ENCODE assay signal across 10 cellular contexts in genomic region chr2:138030459-138030858, GRCh38.
DNase-seq lines count a peak whose midpoint lies in the region; ATAC-seq, FAIRE-seq and TF ChIP-seq lines count a peak whose summit lies in the region.
"Had no signal": no experiment of that assay in that cellular context is flagged by ENCODE, and none has a peak within 500 bp of the region (broad histone marks: within the 10 kb centered on the region; RNA-seq: fewer than 3 reads in every experiment).

No MANE protein-coding gene starts in this region.

- WGBS in endodermal cell (ENCODE audit: insufficient coverage in 1 of 2, insufficient read length in 1 of 2), 2 experiments: 88 to 92% methylated on average over 2 to 3 of the region's 3 CpGs

- no peak overlapping the region for H2AFZ ChIP-seq in keratinocyte (ENCODE audit: control insufficient read depth, low read length)

- dilution Hi-C loops in keratinocyte (cut with MboI; ENCODE audit: extremely low pct_ligation_motif_present, low sequenced_read_pairs): no loop called here

- H3K27ac Mint-ChIP-seq in CD14-positive monocyte (no peak overlapping the region), endodermal cell (no peak overlapping the region)
- no peak overlapping the region for H3K27ac Mint-ChIP-seq in activated T-helper 1 cell treated with anti-CD3 and anti-CD28 coated beads, Interleukin-12 subunit alpha, Interleukin-12 subunit beta, Interleukin-2, Interleukin-4 antibody, amounts not matched to agents 30 ng/mL and 10 ng/mL and 1 ng/mL, durations not matched to agents 14 hours and 24 hours and 36 hours
- H3K27ac Mint-ChIP-seq: type B pancreatic cell had no signal

- FAIRE-seq in keratinocyte (lab: Jason Lieb, UNC): peak; percentile 83

- no peak overlapping the region for H3K4me2 ChIP-seq in keratinocyte (ENCODE audit: control insufficient read depth, extremely low read depth, insufficient read depth, low read depth, low read length)

- H3K9me1 ChIP-seq in keratinocyte (ENCODE audit: control insufficient read depth, extremely low read depth, insufficient read depth, low read length): no peaks in the 10 kb centered on the region

- H3K27ac ChIP-seq in keratinocyte (ENCODE audit: control insufficient read depth, insufficient read depth, low read length) (no peak overlapping the region), endodermal cell (ENCODE audit: low read depth, low read length) (no peak overlapping the region)

- H3K27me3 Mint-ChIP-seq in CD14-positive monocyte (ENCODE audit: low read depth in 3 of 3) (no peaks in the 10 kb centered on the region), endodermal cell (ENCODE audit: insufficient read depth) (no peaks in the 10 kb centered on the region)
- H3K27me3 Mint-ChIP-seq in activated T-helper 1 cell treated with anti-CD3 and anti-CD28 coated beads, Interleukin-12 subunit alpha, Interleukin-12 subunit beta, Interleukin-2, Interleukin-4 antibody, amounts not matched to agents 30 ng/mL and 10 ng/mL and 1 ng/mL, durations not matched to agents 14 hours and 24 hours and 36 hours (ENCODE audit: insufficient read depth): no peaks in the 10 kb centered on the region
- H3K27me3 Mint-ChIP-seq: type B pancreatic cell had no signal

- H3K79me2 ChIP-seq in keratinocyte (ENCODE audit: control insufficient read depth, insufficient read depth, low read length): no peaks in the 10 kb centered on the region

- H3K4me1 Mint-ChIP-seq in CD14-positive monocyte (peaks cover 5% of the 10 kb centered on the region), endodermal cell (peaks cover 13% of the 10 kb centered on the region)
- H3K4me1 Mint-ChIP-seq in activated T-helper 1 cell treated with anti-CD3 and anti-CD28 coated beads, Interleukin-12 subunit alpha, Interleukin-12 subunit beta, Interleukin-2, Interleukin-4 antibody, amounts not matched to agents 30 ng/mL and 10 ng/mL and 1 ng/mL, durations not matched to agents 14 hours and 24 hours and 36 hours (ENCODE audit: low read depth): no peaks in the 10 kb centered on the region

- intact Hi-C loops in CD14-positive monocyte (cut with micrococcal nuclease): loop anchor here in 1 of 2 donors (10.0 kb wide), 1 partner anchor 86 kb away; no protein-coding TSS in a partner anchor
- intact Hi-C loops in activated T-helper 1 cell treated with anti-CD3 and anti-CD28 coated beads, Interleukin-12 subunit alpha, Interleukin-12 subunit beta, Interleukin-2, Interleukin-4 antibody, amounts not matched to agents 30 ng/mL and 10 ng/mL and 1 ng/mL, durations not matched to agents 14 hours and 24 hours and 36 hours (cut with micrococcal nuclease): no loop called here

- DNase-seq in HCEC 1CT: peak; percentile 18
- DNase-seq in keratinocyte (ENCODE audit: low read depth, low spot score): peak; percentile 30
- DNase-seq in CD14-positive monocyte (ENCODE audit: low spot score): no peak
- no peak for DNase-seq in activated T-helper 1 cell treated with anti-CD3 and anti-CD28 coated beads, Interleukin-12 subunit alpha, Interleukin-12 subunit beta, Interleukin-2, Interleukin-4 antibody, amounts not matched to agents 30 ng/mL and 10 ng/mL and 1 ng/mL, durations not matched to agents 14 hours and 24 hours and 36 hours (ENCODE audit: low spot score)
- DNase-seq in endodermal cell: no peak
- DNase-seq: T-helper 9 cell had no signal

- H3K4me3 ChIP-seq in keratinocyte (ENCODE audit: control insufficient read depth in 2 of 3, extremely low read depth in 1 of 3, insufficient read depth in 2 of 3, low read depth in 1 of 3, low read length in 3 of 3) (no peak overlapping the region), endodermal cell (ENCODE audit: low read length) (no peak overlapping the region)

- H3K36me3 ChIP-seq in keratinocyte (ENCODE audit: control insufficient read depth in 2 of 2, extremely low read depth in 1 of 2, insufficient read depth in 2 of 2, low read length in 2 of 2): no peaks in the 10 kb centered on the region
- no peaks in the 10 kb centered on the region for H3K36me3 ChIP-seq in endodermal cell (ENCODE audit: control insufficient read depth, insufficient read depth, low read length)

- ATAC-seq in GM18519 (IDR thresholded peaks at IDR 0.05; ENCODE audit: low FRiP score, unreplicated experiment) (peak; percentile 84), HG03558 (IDR thresholded peaks at IDR 0.05; ENCODE audit: extremely low read depth, unreplicated experiment) (peak; percentile 44), SK-N-SH treated with all-trans-retinoic acid at 6 μM for 48 hours (no peak)

- H4K20me1 ChIP-seq in keratinocyte (ENCODE audit: control insufficient read depth, extremely low read depth, insufficient read depth, low read length): no peaks in the 10 kb centered on the region

- no peak overlapping the region for H3K9ac ChIP-seq in keratinocyte (ENCODE audit: control insufficient read depth, extremely low read depth, insufficient read depth, low read length)
- no peak overlapping the region for H3K9ac ChIP-seq in endodermal cell (ENCODE audit: extremely low read depth, low read length, poor library complexity, severe bottlenecking)

- H3K27me3 ChIP-seq in keratinocyte (ENCODE audit: control insufficient read depth, extremely low read depth, insufficient read depth, low read length) (no peaks in the 10 kb centered on the region), endodermal cell (ENCODE audit: control insufficient read depth, insufficient read depth, low read length, poor library complexity, severe bottlenecking) (no peaks in the 10 kb centered on the region)

- TF ChIP-seq CTCF in keratinocyte (optimal IDR thresholded peaks at IDR 0.05 in 1 of 3, IDR thresholded peaks at IDR 0.05 in 1 of 3, conservative IDR thresholded peaks at IDR 0.05 in 1 of 3; ENCODE audit: extremely low read depth in 1 of 3, insufficient read depth in 2 of 3, low read length in 3 of 3) (no peak), CD14-positive monocyte (IDR thresholded peaks at IDR 0.05) (no peak), endodermal cell (conservative IDR thresholded peaks at IDR 0.05) (no peak)

- peaks cover 6% of the 10 kb centered on the region for H3K4me1 ChIP-seq in keratinocyte (ENCODE audit: control insufficient read depth, extremely low read depth, insufficient read depth, low read length)
- H3K4me1 ChIP-seq in endodermal cell (ENCODE audit: control insufficient read depth, insufficient read depth, low read length): no peaks in the 10 kb centered on the region

- H3K36me3 Mint-ChIP-seq in CD14-positive monocyte: no peaks in the 10 kb centered on the region
- H3K36me3 Mint-ChIP-seq in activated T-helper 1 cell treated with anti-CD3 and anti-CD28 coated beads, Interleukin-12 subunit alpha, Interleukin-12 subunit beta, Interleukin-2, Interleukin-4 antibody, amounts not matched to agents 30 ng/mL and 10 ng/mL and 1 ng/mL, durations not matched to agents 14 hours and 24 hours and 36 hours (ENCODE audit: low read depth): no peaks in the 10 kb centered on the region
- no peaks in the 10 kb centered on the region for H3K36me3 Mint-ChIP-seq in endodermal cell (ENCODE audit: low read depth)
- H3K36me3 Mint-ChIP-seq: type B pancreatic cell had no signal

- no peaks in the 10 kb centered on the region for H3K9me3 Mint-ChIP-seq in CD14-positive monocyte
- H3K9me3 Mint-ChIP-seq in activated T-helper 1 cell treated with anti-CD3 and anti-CD28 coated beads, Interleukin-12 subunit alpha, Interleukin-12 subunit beta, Interleukin-2, Interleukin-4 antibody, amounts not matched to agents 30 ng/mL and 10 ng/mL and 1 ng/mL, durations not matched to agents 14 hours and 24 hours and 36 hours: no peaks in the 10 kb centered on the region
- H3K9me3 Mint-ChIP-seq in endodermal cell: no peaks in the 10 kb centered on the region
- H3K9me3 Mint-ChIP-seq: type B pancreatic cell had no signal

- H3K9me3 ChIP-seq in keratinocyte (ENCODE audit: control insufficient read depth, low read depth, low read length): no peaks in the 10 kb centered on the region
- H3K9me3 ChIP-seq in endodermal cell (ENCODE audit: control insufficient read depth, low read length): no peaks in the 10 kb centered on the region

- H3K4me3 Mint-ChIP-seq in CD14-positive monocyte: no peak overlapping the region
- no peak overlapping the region for H3K4me3 Mint-ChIP-seq in activated T-helper 1 cell treated with anti-CD3 and anti-CD28 coated beads, Interleukin-12 subunit alpha, Interleukin-12 subunit beta, Interleukin-2, Interleukin-4 antibody, amounts not matched to agents 30 ng/mL and 10 ng/mL and 1 ng/mL, durations not matched to agents 14 hours and 24 hours and 36 hours
- H3K4me3 Mint-ChIP-seq in endodermal cell: no peak overlapping the region
- H3K4me3 Mint-ChIP-seq: type B pancreatic cell had no signal

TF ChIP-seq in SK-N-SH treated with all-trans-retinoic acid at 6 μM for 48 hours, 23 proteins besides CTCF, POLR2A, EP300 and RAD21 (continues in another document):
- TF ChIP-seq TSHZ2 (CRISPR knock-in tag; IDR thresholded peaks at IDR 0.05) (no peak), ZFP3 (CRISPR knock-in tag; IDR thresholded peaks at IDR 0.05) (no peak), ZNF8 (CRISPR knock-in tag; IDR thresholded peaks at IDR 0.05) (no peak), GLIS3 (CRISPR knock-in tag; IDR thresholded peaks at IDR 0.05) (no peak), TCF4 (CRISPR knock-in tag; IDR thresholded peaks at IDR 0.05; ENCODE audit: borderline replicate concordance) (no peak), ZNF70 (CRISPR knock-in tag; IDR thresholded peaks at IDR 0.05) (no peak), PPARA (CRISPR knock-in tag; IDR thresholded peaks at IDR 0.05; ENCODE audit: borderline replicate concordance) (no peak), TOX (CRISPR knock-in tag; IDR thresholded peaks at IDR 0.05; ENCODE audit: borderline replicate concordance) (no peak)

Comparison
In these comparisons a context has a peak if more than half of its experiments do, and no peak if none do; other contexts are left out.
1. DNase-seq: peak in HCEC 1CT (single experiment) and keratinocyte (single experiment); none in CD14-positive monocyte (single experiment), activated T-helper 1 cell treated with anti-CD3 and anti-CD28 coated beads, Interleukin-12 subunit alpha, Interleukin-12 subunit beta, Interleukin-2, Interleukin-4 antibody, amounts not matched to agents 30 ng/mL and 10 ng/mL and 1 ng/mL, durations not matched to agents 14 hours and 24 hours and 36 hours (single experiment) and endodermal cell (single experiment).